In genomic region chr17:12269751-12270150, GRCh38 we compare ENCODE assay signal across 34 cellular contexts.
"Had no signal": no experiment of that assay in that cellular context is flagged by ENCODE, and none has a peak within 500 bp of the region (broad histone marks: within the 10 kb centered on the region; RNA-seq: fewer than 3 reads in every experiment).

No MANE protein-coding gene starts in this region.

- H3K27me3 ChIP-seq: adrenal gland, body of pancreas, brain microvascular endothelial cell, breast epithelium had no signal

- H3K4me1 ChIP-seq: adrenal gland, body of pancreas, breast epithelium had no signal

- DNase-seq: activated B cell treated with CpG ODN at 0.5 μM for 24 hours; activated CD4-positive, alpha-beta memory T cell treated with anti-CD3 and anti-CD28 coated beads for 36 hours; activated CD4-positive, alpha-beta T cell treated with anti-CD3 and anti-CD28 coated beads for 4 hours; activated CD4-positive, alpha-beta T cell treated with anti-CD3 and anti-CD28 coated beads, Interleukin-2, amount 10 ng/mL, durations not matched to agents 24 days and 14 days; activated CD4-positive, alpha-beta T cell treated with anti-CD3 and anti-CD28 coated beads, Interleukin-2, amount 50 U/mL, for 1 hour; activated CD4-positive, alpha-beta T cell treated with anti-CD3 and anti-CD28 coated beads, Interleukin-2, amount 50 U/mL, for 4 hours; activated CD4-positive, CD25-positive, alpha-beta regulatory T cell treated with anti-CD3 and anti-CD28 coated beads, Interleukin-2, amount 50 U/mL, for 72 hours; activated CD8-positive, alpha-beta memory T cell treated with anti-CD3 and anti-CD28 coated beads, Interleukin-2, amount 50 U/mL, for 4 hours; activated CD8-positive, alpha-beta T cell treated with anti-CD3 and anti-CD28 coated beads for 36 hours; activated effector memory CD4-positive, alpha-beta T cell treated with anti-CD3 and anti-CD28 coated beads, Interleukin-2, amount 50 U/mL, for 16 hours; activated gamma-delta T cell treated with Interleukin-2 at 50 U/mL for 16 hours; activated naive CD4-positive, alpha-beta T cell; activated naive CD4-positive, alpha-beta T cell treated with anti-CD3 and anti-CD28 coated beads for 36 hours; activated naive CD4-positive, alpha-beta T cell treated with anti-CD3 and anti-CD28 coated beads, Interleukin-2, amount 50 U/mL, for 16 hours; activated naive CD8-positive, alpha-beta T cell treated with anti-CD3 and anti-CD28 coated beads for 36 hours; activated T-cell treated with anti-CD3 and anti-CD28 coated beads for 4 hours; activated T-cell treated with anti-CD3 and anti-CD28 coated beads, Interleukin-2, amount 50 U/mL, for 1 hour; activated T-cell treated with anti-CD3 and anti-CD28 coated beads, Interleukin-2, amount 50 U/mL, for 4 hours; activated T-cell treated with anti-CD3 and anti-CD28 coated beads, Interleukin-2, amount 50 U/mL, for 72 hours; adrenal gland; amniotic stem cell; aorta; body of pancreas; brain microvascular endothelial cell; central memory CD4-positive, alpha-beta T cell; T-helper 1 cell; T-helper 2 cell; T-helper 9 cell had no signal

- H3K27ac ChIP-seq: adrenal gland, body of pancreas, brain microvascular endothelial cell, breast epithelium, VCaP had no signal

- H3K4me3 ChIP-seq: adrenal gland, body of pancreas, breast epithelium had no signal

- H3K36me3 ChIP-seq: adrenal gland, brain microvascular endothelial cell, breast epithelium had no signal

- ATAC-seq: activated CD8-positive, alpha-beta T cell treated with anti-CD3 and anti-CD28 coated beads for 36 hours; activated naive CD4-positive, alpha-beta T cell treated with anti-CD3 and anti-CD28 coated beads, Interleukin-2, amount 50 U/mL, for 72 hours; activated T-cell treated with anti-CD3 and anti-CD28 coated beads, Interleukin-2, amount 50 U/mL, for 4 hours; activated T-cell treated with anti-CD3 and anti-CD28 coated beads, Interleukin-2, amount 50 U/mL, for 72 hours; activated T-helper 17 cell treated with anti-CD3 and anti-CD28 coated beads, Interleukin-2, amount 50 U/mL, for 72 hours; body of pancreas had no signal

- FAIRE-seq: astrocyte, TTC549 had no signal

- H3K9me3 ChIP-seq: adrenal gland, body of pancreas had no signal
